ENCODE assay signal across 9 cellular contexts in the genomic region with DNA sequence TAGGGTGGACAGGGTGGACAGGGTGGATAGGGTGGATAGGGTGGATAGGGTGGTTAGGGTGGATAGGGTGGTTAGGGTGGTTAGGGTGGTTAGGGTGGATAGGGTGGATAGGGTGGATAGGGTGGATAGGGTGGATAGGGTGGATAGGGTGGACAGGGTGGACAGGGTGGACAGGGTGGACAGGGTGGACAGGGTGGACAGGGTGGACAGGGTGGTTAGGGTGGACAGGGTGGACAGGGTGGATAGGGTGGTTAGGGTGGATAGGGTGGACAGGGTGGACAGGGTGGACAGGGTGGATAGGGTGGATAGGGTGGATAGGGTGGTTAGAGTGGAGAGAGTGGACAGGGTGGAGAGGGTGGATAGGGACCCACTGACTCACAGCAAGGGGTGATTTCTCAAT. TPM values are rescaled to one million over a fixed set of nuclear protein-coding genes. Genes with fewer than 3 reads are reported as not detected.
DNase-seq lines count a peak whose midpoint lies in the region; ATAC-seq, FAIRE-seq and TF ChIP-seq lines count a peak whose summit lies in the region.
"Not testable (repeated sequence)": the region's sequence is repeated elsewhere in the genome, so short reads cannot be mapped to it uniquely, and the experiment has no call there.
"Had no signal": no experiment of that assay in that cellular context is flagged by ENCODE, and none has a peak within 500 bp of the region (broad histone marks: within the 10 kb centered on the region; RNA-seq: fewer than 3 reads in every experiment).

No MANE protein-coding gene starts in this region.

- TF ChIP-seq CTCF in HEK293 (tag by site-specific recombination; IDR thresholded peaks at IDR 0.05); GM12878 (IDR thresholded peaks at IDR 0.05 in 2 of 3, conservative IDR thresholded peaks at IDR 0.05 in 1 of 3; ENCODE audit: control insufficient read depth in 2 of 3, extremely low read depth in 1 of 3, insufficient read depth in 1 of 3, low read depth in 3 of 3, low read length in 3 of 3); endodermal cell (conservative IDR thresholded peaks at IDR 0.05); hepatocyte (IDR thresholded peaks at IDR 0.05; ENCODE audit: poor library complexity); upper lobe of right lung (IDR thresholded peaks at IDR 0.05): not testable (repeated sequence)

- not testable (repeated sequence) for H3K4me1 ChIP-seq in HEK293 (ENCODE audit: control insufficient read depth, insufficient read depth, low read length); GM12878 (ENCODE audit: control insufficient read depth, insufficient read depth, low read length); endodermal cell (ENCODE audit: control insufficient read depth, insufficient read depth, low read length); hepatocyte (ENCODE audit: insufficient read depth); upper lobe of right lung

- H3K9me3 ChIP-seq in HEK293 (ENCODE audit: control insufficient read depth, insufficient read depth, low read depth, low read length); GM12878 (replicated peaks; ENCODE audit: control insufficient read depth, insufficient read depth, low read length); endodermal cell (ENCODE audit: control insufficient read depth, low read length); hepatocyte (ENCODE audit: low read depth); upper lobe of right lung: not testable (repeated sequence)

- not testable (repeated sequence) for TF ChIP-seq RAD21 in GM12878 (IDR thresholded peaks at IDR 0.05; ENCODE audit: insufficient read depth, low read depth, low read length)

- not testable (repeated sequence) for H3K27me3 ChIP-seq in GM12878 (replicated peaks in 1 of 2; ENCODE audit: control insufficient read depth in 2 of 2, insufficient read depth in 2 of 2, low read length in 1 of 2); endodermal cell (ENCODE audit: control insufficient read depth, insufficient read depth, low read length, poor library complexity, severe bottlenecking); hepatocyte; upper lobe of right lung

- TF ChIP-seq EP300 in GM12878 (IDR thresholded peaks at IDR 0.05; ENCODE audit: borderline replicate concordance in 1 of 2, control insufficient read depth in 1 of 2, low read depth in 2 of 2, low read length in 2 of 2) = not testable (repeated sequence)

- CTCF ChIA-PET in HEK293 (lab: Yijun Ruan, JAX) = interaction anchor here (0.7 kb wide), 1 partner anchor 1562 kb away, joined by 3 read pairs; no protein-coding TSS in a partner anchor
- CTCF ChIA-PET in GM12878 (lab: Yijun Ruan, JAX) = not testable (repeated sequence)

- H3K79me2 ChIP-seq in GM12878 (ENCODE audit: control insufficient read depth, insufficient read depth, low read length); hepatocyte: not testable (repeated sequence)

- POLR2A ChIA-PET in HEK293 (lab: Yijun Ruan, JAX); GM12878 (lab: Charles Lee): not testable (repeated sequence)

- not testable (repeated sequence) for H3K27me3 Mint-ChIP-seq in endodermal cell (ENCODE audit: insufficient read depth)

- H3K4me2 ChIP-seq in GM12878 (ENCODE audit: control insufficient read depth, insufficient read depth); hepatocyte: not testable (repeated sequence)

- H3K4me3 Mint-ChIP-seq in endodermal cell = not testable (repeated sequence)

- in situ Hi-C loops in GM12878 (cut with MboI) = not testable (repeated sequence)

- DNase-seq in GM12878 (ENCODE audit: low read depth, low spot score) = not testable (repeated sequence)
- peak; percentile 38 for DNase-seq in endodermal cell
- peak; percentile 9 for DNase-seq in hepatocyte (ENCODE audit: low spot score)
- peak; percentile 5 for DNase-seq in posterior vena cava (ENCODE audit: low spot score)
- peak; percentile 12 for DNase-seq in upper lobe of right lung

- H3K9me3 Mint-ChIP-seq in endodermal cell = not testable (repeated sequence)

- not testable (repeated sequence) for H3K4me3 ChIP-seq in HEK293 (ENCODE audit: low read depth, low read length); GM12878; endodermal cell (ENCODE audit: low read length); hepatocyte; upper lobe of right lung

- peak; percentile 19 for TF ChIP-seq POLR2A in GM19193 (IDR thresholded peaks at IDR 0.05; ENCODE audit: extremely low read depth, insufficient read depth, insufficient read length)
- not testable (repeated sequence) for TF ChIP-seq POLR2A in GM12878 (IDR thresholded peaks at IDR 0.05; ENCODE audit: low read depth, low read length)

- BruUV-seq in GM12878 (replicated peaks; lab: Mats Ljungman, UMichigan) = not testable (repeated sequence)

- SMC1A ChIA-PET in GM12878 (lab: Charles Lee; ENCODE audit: uncharacterized antibody, unreplicated experiment) = not testable (repeated sequence)

- H3K27ac ChIP-seq in HEK293 (ENCODE audit: extremely low read depth, low read depth, low read length); GM12878 (ENCODE audit: control insufficient read depth, insufficient read depth); endodermal cell (ENCODE audit: low read depth, low read length); hepatocyte; upper lobe of right lung: not testable (repeated sequence)

- not testable (repeated sequence) for ATAC-seq in GM12878, upper lobe of right lung

- not testable (repeated sequence) for H2AFZ ChIP-seq in GM12878 (ENCODE audit: control insufficient read depth, low read depth, low read length); hepatocyte

- not testable (repeated sequence) for H3K27ac Mint-ChIP-seq in endodermal cell

- intact Hi-C loops in GM12878 (cut with micrococcal nuclease; ENCODE audit: unreplicated experiment); upper lobe of right lung (cut with DNase I): not testable (repeated sequence)
- intact Hi-C loops in posterior vena cava (cut with DNase I) = loop anchor here in 1 of 2 donors (5.0 kb wide), 1 partner anchor 400 kb away; no protein-coding TSS in a partner anchor

- H4K20me1 ChIP-seq in GM12878 (ENCODE audit: control insufficient read depth, insufficient read depth); hepatocyte (ENCODE audit: insufficient read depth, poor library complexity, severe bottlenecking): not testable (repeated sequence)

- H3K9ac ChIP-seq in GM12878 (ENCODE audit: control insufficient read depth, insufficient read depth, low read length); endodermal cell (ENCODE audit: extremely low read depth, low read length, poor library complexity, severe bottlenecking): not testable (repeated sequence)

- H3K36me3 ChIP-seq in HEK293 (ENCODE audit: control insufficient read depth in 2 of 2, insufficient read depth in 1 of 2, low read length in 2 of 2); GM12878 (ENCODE audit: control insufficient read depth in 2 of 2, insufficient read depth in 2 of 2, low read length in 1 of 2); endodermal cell (ENCODE audit: control insufficient read depth, insufficient read depth, low read length); hepatocyte (replicated peaks; ENCODE audit: insufficient read depth, low read depth); upper lobe of right lung: not testable (repeated sequence)

- H3K9me2 ChIP-seq in hepatocyte (replicated peaks; ENCODE audit: insufficient read depth) = not testable (repeated sequence)

- peak; percentile 99 for FAIRE-seq in GM12878 (lab: Jason Lieb, UNC)

- peaks cover 30% of the 10 kb centered on the region for H3K36me3 Mint-ChIP-seq in endodermal cell (ENCODE audit: low read depth)

- H3K4me1 Mint-ChIP-seq in endodermal cell = not testable (repeated sequence)

- RAD21 ChIA-PET in GM12878 (lab: Charles Lee; ENCODE audit: unreplicated experiment) = interaction anchor here (1.3 kb wide), 1 partner anchor 117 kb away, joined by 4 read pairs; no protein-coding TSS in a partner anchor

RNA-seq across cellular contexts. Expression of a gene that starts 18.9 kb away (rescaled TPM):
- total RNA-seq in GM12878 (2013; cell fraction: nucleolus; rRNA removed) = 0.24 TPM in 1 of 2 replicates, not detected in the other
- total RNA-seq in GM12878 (2014; rRNA removed) (0.11 and 0.45 TPM in 2 replicates), GM12878 (2014; rRNA removed; fragmentation: Illumina TruSeq; extraction: Trizol) (0.22 and 0.28 TPM in 2 replicates), GM12878 (2021) (0.54 and 0.82 TPM in 2 replicates), endodermal cell (10 to 100 TPM; 25.9 to 35.1 TPM), hepatocyte (53.6 and 70.2 TPM in 2 replicates), posterior vena cava (1 to 10 TPM; 3.9 to 5.1 TPM), upper lobe of right lung (40.6 TPM)
- polyA plus RNA-seq in GM12878 (2011; ENCODE audit: low read depth) = 0.41 TPM
- polyA plus RNA-seq in GM12878 (2011; rRNA removed) (2.5 and 9.4 TPM in 2 replicates), GM12878 (2014; fragmentation: Illumina TruSeq; extraction: Trizol) (0.32 TPM in 1 of 2 replicates, not detected in the other), GM12878 (2014; fragmentation: Nextera tagmentation; extraction: Ambion mirVana) (under 1 TPM; 0.02 to 0.05 TPM), GM12878 (2014; rRNA removed) (0.72 and 1.0 TPM in 2 replicates), GM12878 (2016; fragmentation: Nextera tagmentation; extraction: Ambion mirVana) (under 1 TPM; 0.72 to 0.88 TPM), hepatocyte (154 and 164 TPM in 2 replicates)
- 15.6 and 18.0 TPM in 2 replicates for polyA plus RNA-seq in GM12878 (2011; cell fraction: cytosol; rRNA removed)
- 18.3 and 23.5 TPM in 2 replicates for polyA plus RNA-seq in GM12878 (2011; cell fraction: nucleus; rRNA removed)
- polyA plus RNA-seq in GM12878 (2012) = 1.3 and 1.9 TPM in 2 replicates
- polyA minus RNA-seq in GM12878 (2011; rRNA and poly(A)+ RNA removed) = 9.0 and 14.5 TPM in 2 replicates
- polyA minus RNA-seq in GM12878 (2011; cell fraction: cytosol; rRNA and poly(A)+ RNA removed) = 5.4 and 6.8 TPM in 2 replicates
- 9.2 and 15.2 TPM in 2 replicates for polyA minus RNA-seq in GM12878 (2011; cell fraction: nucleus; rRNA and poly(A)+ RNA removed)
- 37.5 TPM for polyA plus RNA-seq in endodermal cell (2013, experiment 1 of 2)
- polyA plus RNA-seq in endodermal cell (2013, experiment 2 of 2) = 31.6 TPM
- total RNA-seq: CD4-positive, CD25-positive, alpha-beta regulatory T cell had no signal

RNA-seq across cellular contexts. Expression of a gene that starts 59.0 kb away (rescaled TPM):
- total RNA-seq in GM12878 (2013; cell fraction: nucleolus; rRNA removed) = 0.95 and 1.2 TPM in 2 replicates
- 0.33 and 0.62 TPM in 2 replicates for total RNA-seq in GM12878 (2014; rRNA removed)
- total RNA-seq in GM12878 (2014; rRNA removed; fragmentation: Illumina TruSeq; extraction: Trizol) = 0.36 and 0.64 TPM in 2 replicates
- total RNA-seq in GM12878 (2021) = 0.43 TPM in 1 of 2 replicates, not detected in the other
- 9.4 TPM for polyA plus RNA-seq in GM12878 (2011; ENCODE audit: low read depth)
- polyA plus RNA-seq in GM12878 (2011; rRNA removed) = 0.39 and 0.43 TPM in 2 replicates
- polyA plus RNA-seq in GM12878 (2011; cell fraction: cytosol; rRNA removed) = 0.37 TPM in 2 replicates
- polyA plus RNA-seq in GM12878 (2011; cell fraction: nucleus; rRNA removed) = 0.49 TPM in 1 of 2 replicates, not detected in the other
- 12.6 and 13.4 TPM in 2 replicates for polyA plus RNA-seq in GM12878 (2012)
- 0.44 and 0.82 TPM in 2 replicates for polyA plus RNA-seq in GM12878 (2014; fragmentation: Illumina TruSeq; extraction: Trizol)
- polyA plus RNA-seq in GM12878 (2014; fragmentation: Nextera tagmentation; extraction: Ambion mirVana) = 1 to 10 TPM in 1 of 2 experiments, under 1 TPM in 1; 0.72 to 1.2 TPM
- 0.59 and 1.1 TPM in 2 replicates for polyA plus RNA-seq in GM12878 (2014; rRNA removed)
- 1 to 10 TPM in 1 of 2 experiments, not detected in 1; 1.1 TPM for polyA plus RNA-seq in GM12878 (2016; fragmentation: Nextera tagmentation; extraction: Ambion mirVana)
- 0.93 TPM in 1 of 2 replicates, not detected in the other for polyA minus RNA-seq in GM12878 (2011; rRNA and poly(A)+ RNA removed)
- not detected in 2 replicates for polyA minus RNA-seq in GM12878 (2011; cell fraction: cytosol; rRNA and poly(A)+ RNA removed)
- not detected in 2 replicates for polyA minus RNA-seq in GM12878 (2011; cell fraction: nucleus; rRNA and poly(A)+ RNA removed)
- 1 to 10 TPM; 3.0 to 3.4 TPM for total RNA-seq in endodermal cell
- polyA plus RNA-seq in endodermal cell (2013, experiment 1 of 2) = 15.8 TPM
- polyA plus RNA-seq in endodermal cell (2013, experiment 2 of 2) = 12.7 TPM
- 23.9 and 39.1 TPM in 2 replicates for total RNA-seq in hepatocyte
- polyA plus RNA-seq in hepatocyte = 50.1 and 65.5 TPM in 2 replicates
- total RNA-seq in posterior vena cava = 100 to 1,000 TPM; 132 to 142 TPM
- total RNA-seq in upper lobe of right lung = 63.6 TPM
- total RNA-seq: CD4-positive, CD25-positive, alpha-beta regulatory T cell; H4 had no signal
- polyA plus RNA-seq: CD4-positive, CD25-positive, alpha-beta regulatory T cell had no signal
